ENCODE assay signal across 9 cellular contexts in the genomic region with DNA sequence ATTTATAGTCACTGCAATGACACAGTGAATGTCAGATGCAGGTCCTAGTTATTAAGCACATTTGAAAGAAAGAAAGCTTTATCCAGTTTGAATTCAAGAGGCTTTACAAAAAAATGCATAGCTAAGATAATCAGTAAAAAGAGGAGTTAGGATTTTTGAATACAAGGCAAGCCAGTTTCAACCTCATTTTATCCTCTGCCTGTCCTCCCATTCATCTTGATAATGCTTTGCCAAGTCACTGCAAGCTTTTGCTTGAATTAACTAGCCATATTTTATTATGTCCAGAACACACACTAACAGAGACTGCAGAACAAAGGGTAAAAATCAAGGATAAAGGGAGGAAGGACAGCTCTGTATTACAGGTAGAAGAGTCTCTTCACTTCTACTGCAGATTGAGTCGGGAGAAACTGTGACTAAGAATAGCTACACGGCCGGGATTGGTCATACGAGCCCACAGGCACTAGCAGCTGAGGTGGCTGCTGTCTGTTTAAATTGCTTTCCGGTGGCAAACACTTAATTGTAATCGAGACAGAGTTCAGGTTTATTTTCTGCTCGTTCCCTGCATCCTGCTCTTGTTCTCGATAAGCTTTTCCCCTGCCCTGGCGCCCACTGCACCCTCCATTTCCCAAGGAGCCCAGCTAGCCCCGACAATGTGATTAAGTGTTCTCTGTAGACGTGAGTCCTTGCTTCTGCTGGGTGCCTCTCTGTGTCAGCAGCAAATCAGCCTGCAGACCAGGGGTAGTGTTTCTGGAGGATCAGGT. TPM values are rescaled to one million over a fixed set of nuclear protein-coding genes. Genes with fewer than 3 reads are reported as not detected.
DNase-seq lines count a peak whose midpoint lies in the region; ATAC-seq and TF ChIP-seq lines count a peak whose summit lies in the region.
"Had no signal": no experiment of that assay in that cellular context is flagged by ENCODE, and none has a peak within 500 bp of the region (broad histone marks: within the 10 kb centered on the region; RNA-seq: fewer than 3 reads in every experiment).

No MANE protein-coding gene starts in this region.

- CTCF ChIA-PET in activated CD4-positive, alpha-beta T cell treated with anti-CD3 and anti-CD28 coated beads for 36 hours (lab: Charles Lee): interaction anchor here (0.5 to 1.1 kb wide), 4 partner anchors 13 to 984 kb away, joined by 3 to 6 read pairs (median 4); no protein-coding TSS in a partner anchor
- CTCF ChIA-PET in activated CD8-positive, alpha-beta T cell treated with anti-CD3 and anti-CD28 coated beads for 36 hours (lab: Charles Lee): interaction anchor here (0.7 to 1.3 kb wide), 2 partner anchors 13 to 115 kb away, joined by 3 to 8 read pairs; no protein-coding TSS in a partner anchor

- 29% methylated on average over 11 of the region's 11 CpGs for WGBS in suprapubic skin

- DNase-seq in activated CD4-positive, alpha-beta T cell treated with anti-CD3 and anti-CD28 coated beads for 36 hours: peak; percentile 6
- no peak for DNase-seq in activated CD4-positive, alpha-beta T cell treated with anti-CD3 and anti-CD28 coated beads for 4 hours
- DNase-seq in foreskin melanocyte: peak; percentile 12
- no peak for DNase-seq in upper lobe of right lung
- DNase-seq in activated CD8-positive, alpha-beta T cell treated with anti-CD3 and anti-CD28 coated beads for 36 hours: no peak
- DNase-seq in suprapubic skin (ENCODE audit: low spot score in 2 of 2): no peak
- DNase-seq in GDM1 (lab: John Stamatoyannopoulos, UW): no peak
- DNase-seq: T-helper 9 cell had no signal

- ATAC-seq in activated CD4-positive, alpha-beta T cell treated with anti-CD3 and anti-CD28 coated beads for 36 hours: no peak
- ATAC-seq in upper lobe of right lung: peak; percentile 22
- ATAC-seq in activated CD8-positive, alpha-beta T cell treated with anti-CD3 and anti-CD28 coated beads for 36 hours: no peak

- no peaks in the 10 kb centered on the region for H3K36me3 ChIP-seq in upper lobe of right lung
- H3K36me3 ChIP-seq in suprapubic skin: no peaks in the 10 kb centered on the region

- no peak overlapping the region for H3K27ac ChIP-seq in upper lobe of right lung
- H3K27ac ChIP-seq in suprapubic skin: no peak overlapping the region

- H3K27ac Mint-ChIP-seq in activated CD4-positive, alpha-beta T cell treated with anti-CD3 and anti-CD28 coated beads for 36 hours: no peak overlapping the region
- H3K27ac Mint-ChIP-seq in activated CD8-positive, alpha-beta T cell treated with anti-CD3 and anti-CD28 coated beads for 36 hours: no peak overlapping the region

- intact Hi-C loops in activated CD4-positive, alpha-beta T cell treated with anti-CD3 and anti-CD28 coated beads for 36 hours (cut with DNase I, micrococcal nuclease): no loop called here
- intact Hi-C loops in upper lobe of right lung (cut with DNase I): no loop called here
- intact Hi-C loops in activated CD8-positive, alpha-beta T cell treated with anti-CD3 and anti-CD28 coated beads for 36 hours (cut with micrococcal nuclease): no loop called here

- no peak for TF ChIP-seq POLR2A in suprapubic skin (IDR thresholded peaks at IDR 0.05)

- no peak overlapping the region for H3K4me3 ChIP-seq in upper lobe of right lung
- H3K4me3 ChIP-seq in suprapubic skin: no peak overlapping the region

- no peaks in the 10 kb centered on the region for H3K36me3 Mint-ChIP-seq in activated CD4-positive, alpha-beta T cell treated with anti-CD3 and anti-CD28 coated beads for 36 hours (ENCODE audit: low read depth)
- no peaks in the 10 kb centered on the region for H3K36me3 Mint-ChIP-seq in activated CD8-positive, alpha-beta T cell treated with anti-CD3 and anti-CD28 coated beads for 36 hours (ENCODE audit: low read depth)

- no peaks in the 10 kb centered on the region for H3K27me3 ChIP-seq in upper lobe of right lung
- H3K27me3 ChIP-seq in suprapubic skin: no peaks in the 10 kb centered on the region

- H3K27me3 Mint-ChIP-seq in activated CD4-positive, alpha-beta T cell treated with anti-CD3 and anti-CD28 coated beads for 36 hours: peaks cover 13% of the 10 kb centered on the region
- peaks cover 15% of the 10 kb centered on the region for H3K27me3 Mint-ChIP-seq in activated CD8-positive, alpha-beta T cell treated with anti-CD3 and anti-CD28 coated beads for 36 hours

- no peak for TF ChIP-seq CTCF in upper lobe of right lung (IDR thresholded peaks at IDR 0.05)
- TF ChIP-seq CTCF in activated CD8-positive, alpha-beta T cell treated with anti-CD3 and anti-CD28 coated beads for 36 hours (IDR thresholded peaks at IDR 0.05): no peak
- TF ChIP-seq CTCF in suprapubic skin (IDR thresholded peaks at IDR 0.05): no peak

- peaks cover 6% of the 10 kb centered on the region for H3K9me3 Mint-ChIP-seq in activated CD4-positive, alpha-beta T cell treated with anti-CD3 and anti-CD28 coated beads for 36 hours (ENCODE audit: low read depth)
- peaks cover 5% of the 10 kb centered on the region for H3K9me3 Mint-ChIP-seq in activated CD8-positive, alpha-beta T cell treated with anti-CD3 and anti-CD28 coated beads for 36 hours

- H3K9me3 ChIP-seq in upper lobe of right lung (no peaks in the 10 kb centered on the region), suprapubic skin (no peaks in the 10 kb centered on the region)

- no peaks in the 10 kb centered on the region for H3K4me1 Mint-ChIP-seq in activated CD4-positive, alpha-beta T cell treated with anti-CD3 and anti-CD28 coated beads for 36 hours
- no peaks in the 10 kb centered on the region for H3K4me1 Mint-ChIP-seq in activated CD8-positive, alpha-beta T cell treated with anti-CD3 and anti-CD28 coated beads for 36 hours (ENCODE audit: low read depth)

- H3K4me1 ChIP-seq in upper lobe of right lung (peaks cover 6% of the 10 kb centered on the region), suprapubic skin (peaks cover 6% of the 10 kb centered on the region)

- H3K4me3 Mint-ChIP-seq in activated CD4-positive, alpha-beta T cell treated with anti-CD3 and anti-CD28 coated beads for 36 hours: no peak overlapping the region
- H3K4me3 Mint-ChIP-seq in activated CD8-positive, alpha-beta T cell treated with anti-CD3 and anti-CD28 coated beads for 36 hours: no peak overlapping the region

- POLR2A ChIA-PET in activated CD4-positive, alpha-beta T cell treated with anti-CD3 and anti-CD28 coated beads for 36 hours (lab: Charles Lee): no interaction called here
- POLR2A ChIA-PET in activated CD8-positive, alpha-beta T cell treated with anti-CD3 and anti-CD28 coated beads for 36 hours (lab: Charles Lee): no interaction called here

- TF ChIP-seq EP300 in suprapubic skin (IDR thresholded peaks at IDR 0.05): no peak

TF ChIP-seq in PFSK-1, 5 proteins besides CTCF, POLR2A, EP300 and RAD21:
- TF ChIP-seq POLR2AphosphoS5 (IDR thresholded peaks at IDR 0.05; ENCODE audit: low read depth, low read length) (no peak), SIN3A (IDR thresholded peaks at IDR 0.05; ENCODE audit: borderline replicate concordance, insufficient read depth, low read length) (0 out of 2 replicates have a peak, but pooled peaks have one; percentile 43), FOXP2 (optimal IDR thresholded peaks at IDR 0.05; ENCODE audit: borderline replicate concordance, extremely low read depth, extremely low read length, insufficient read depth) (no peak), TAF1 (IDR thresholded peaks at IDR 0.05; ENCODE audit: borderline replicate concordance, insufficient read depth, low read length) (no peak)
- TF ChIP-seq, protein P1, sequence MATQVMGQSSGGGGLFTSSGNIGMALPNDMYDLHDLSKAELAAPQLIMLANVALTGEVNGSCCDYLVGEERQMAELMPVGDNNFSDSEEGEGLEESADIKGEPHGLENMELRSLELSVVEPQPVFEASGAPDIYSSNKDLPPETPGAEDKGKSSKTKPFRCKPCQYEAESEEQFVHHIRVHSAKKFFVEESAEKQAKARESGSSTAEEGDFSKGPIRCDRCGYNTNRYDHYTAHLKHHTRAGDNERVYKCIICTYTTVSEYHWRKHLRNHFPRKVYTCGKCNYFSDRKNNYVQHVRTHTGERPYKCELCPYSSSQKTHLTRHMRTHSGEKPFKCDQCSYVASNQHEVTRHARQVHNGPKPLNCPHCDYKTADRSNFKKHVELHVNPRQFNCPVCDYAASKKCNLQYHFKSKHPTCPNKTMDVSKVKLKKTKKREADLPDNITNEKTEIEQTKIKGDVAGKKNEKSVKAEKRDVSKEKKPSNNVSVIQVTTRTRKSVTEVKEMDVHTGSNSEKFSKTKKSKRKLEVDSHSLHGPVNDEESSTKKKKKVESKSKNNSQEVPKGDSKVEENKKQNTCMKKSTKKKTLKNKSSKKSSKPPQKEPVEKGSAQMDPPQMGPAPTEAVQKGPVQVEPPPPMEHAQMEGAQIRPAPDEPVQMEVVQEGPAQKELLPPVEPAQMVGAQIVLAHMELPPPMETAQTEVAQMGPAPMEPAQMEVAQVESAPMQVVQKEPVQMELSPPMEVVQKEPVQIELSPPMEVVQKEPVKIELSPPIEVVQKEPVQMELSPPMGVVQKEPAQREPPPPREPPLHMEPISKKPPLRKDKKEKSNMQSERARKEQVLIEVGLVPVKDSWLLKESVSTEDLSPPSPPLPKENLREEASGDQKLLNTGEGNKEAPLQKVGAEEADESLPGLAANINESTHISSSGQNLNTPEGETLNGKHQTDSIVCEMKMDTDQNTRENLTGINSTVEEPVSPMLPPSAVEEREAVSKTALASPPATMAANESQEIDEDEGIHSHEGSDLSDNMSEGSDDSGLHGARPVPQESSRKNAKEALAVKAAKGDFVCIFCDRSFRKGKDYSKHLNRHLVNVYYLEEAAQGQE (IDR thresholded peaks at IDR 0.05; ENCODE audit: insufficient read depth in 1 of 2, low read depth in 2 of 2, low read length in 2 of 2): no peak

RNA-seq across cellular contexts. Expression of a gene that starts 30.5 kb away (rescaled TPM):
- total RNA-seq in activated CD4-positive, alpha-beta T cell treated with anti-CD3 and anti-CD28 coated beads for 36 hours: 1 to 10 TPM; 4.1 to 5.0 TPM
- polyA plus RNA-seq in PFSK-1 (2012; ENCODE audit: insufficient read length, low read depth): 29.6 TPM
- total RNA-seq in upper lobe of right lung (40.8 TPM), suprapubic skin (10 to 100 TPM in 3 of 4 donors, 1 to 10 TPM in 1; 7.2 to 20.1 (median 11.9) TPM)
- 1 to 10 TPM; 3.2 to 4.0 TPM for total RNA-seq in activated CD8-positive, alpha-beta T cell treated with anti-CD3 and anti-CD28 coated beads for 36 hours

Comparison
In these comparisons a context has a peak if more than half of its experiments do, and no peak if none do; other contexts are left out.
1. DNase-seq: peak in activated CD4-positive, alpha-beta T cell treated with anti-CD3 and anti-CD28 coated beads for 36 hours (single experiment) and foreskin melanocyte (single experiment); none in activated CD4-positive, alpha-beta T cell treated with anti-CD3 and anti-CD28 coated beads for 4 hours (0 of 2), upper lobe of right lung (single experiment), activated CD8-positive, alpha-beta T cell treated with anti-CD3 and anti-CD28 coated beads for 36 hours (single experiment), suprapubic skin (0 of 2) and GDM1 (single experiment).